27 cellular contexts compared by ENCODE assay signal in genomic region chr5:112257961-112258360, GRCh38.
"Had no signal": no experiment of that assay in that cellular context is flagged by ENCODE, and none has a peak within 500 bp of the region (broad histone marks: within the 10 kb centered on the region; RNA-seq: fewer than 3 reads in every experiment).

No MANE protein-coding gene starts in this region.

- H3K4me1 ChIP-seq: adrenal gland, body of pancreas, SJCRH30 had no signal

- ATAC-seq: activated CD8-positive, alpha-beta T cell treated with anti-CD3 and anti-CD28 coated beads for 36 hours; activated naive CD4-positive, alpha-beta T cell treated with anti-CD3 and anti-CD28 coated beads, Interleukin-2, amount 50 U/mL, for 72 hours; activated T-cell treated with anti-CD3 and anti-CD28 coated beads, Interleukin-2, amount 50 U/mL, for 4 hours; body of pancreas; Panc1 had no signal

- H3K27ac ChIP-seq: adrenal gland, body of pancreas, SJCRH30, SK-N-MC, WERI-Rb-1 had no signal

- H3K4me3 ChIP-seq: adrenal gland, body of pancreas, SJCRH30, SK-N-MC had no signal

- H3K36me3 ChIP-seq: adrenal gland, SJCRH30, WERI-Rb-1 had no signal

- DNase-seq: activated CD4-positive, alpha-beta T cell treated with anti-CD3 and anti-CD28 coated beads, Interleukin-2, amount 10 ng/mL, durations not matched to agents 24 days and 14 days; activated CD4-positive, alpha-beta T cell treated with anti-CD3 and anti-CD28 coated beads, Interleukin-2, amount 50 U/mL, for 4 hours; activated CD8-positive, alpha-beta T cell treated with anti-CD3 and anti-CD28 coated beads for 36 hours; activated gamma-delta T cell treated with Interleukin-2 at 50 U/mL for 16 hours; activated naive CD4-positive, alpha-beta T cell treated with anti-CD3 and anti-CD28 coated beads for 36 hours; activated T-cell treated with anti-CD3 and anti-CD28 coated beads, Interleukin-2, amount 50 U/mL, for 4 hours; adrenal gland; body of pancreas; caudate nucleus; cerebellar nuclear complex; Karpas-422; KBM-7; NCI-H1417; NCI-H146; NCI-H187; NCI-H2029 treated with DMSO at 0.1 percent for 48 hours; NCI-H446; NCI-H510A treated with DMSO at 0.1 percent for 48 hours; NCI-H526 treated with DMSO at 0.1 percent for 48 hours; NCI-H774; SHP77; SJCRH30; T1000; WERI-Rb-1 had no signal

- H3K9me3 ChIP-seq: adrenal gland, body of pancreas, SJCRH30 had no signal

- H3K27me3 ChIP-seq: adrenal gland, body of pancreas, SJCRH30 had no signal
